In the genomic region with DNA sequence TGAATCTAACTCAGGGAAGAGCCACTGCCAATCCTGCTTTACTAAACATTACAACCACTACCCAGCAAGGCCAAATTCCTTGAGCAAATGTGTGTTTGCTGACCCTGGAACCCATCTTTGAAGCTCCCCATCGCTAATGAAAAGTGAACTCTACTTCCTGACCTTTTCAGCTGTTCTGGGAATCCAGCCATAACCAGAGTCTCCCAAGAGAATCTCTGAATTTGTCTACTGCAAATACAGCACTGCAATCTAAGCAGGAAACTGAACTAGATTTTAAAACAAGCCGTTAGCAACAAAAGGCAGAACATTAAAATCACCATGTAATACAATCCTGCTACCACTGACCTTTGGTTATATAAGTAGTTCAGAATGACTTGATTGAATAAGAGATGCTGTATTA, we compare ENCODE assay signal across 1 cellular context.
TF ChIP-seq lines count a peak whose summit lies in the region.

No MANE protein-coding gene starts in this region.

TF ChIP-seq in GM23338, 12 proteins besides CTCF, POLR2A, EP300 and RAD21 (continued from another document):
- TF ChIP-seq, protein P1, sequence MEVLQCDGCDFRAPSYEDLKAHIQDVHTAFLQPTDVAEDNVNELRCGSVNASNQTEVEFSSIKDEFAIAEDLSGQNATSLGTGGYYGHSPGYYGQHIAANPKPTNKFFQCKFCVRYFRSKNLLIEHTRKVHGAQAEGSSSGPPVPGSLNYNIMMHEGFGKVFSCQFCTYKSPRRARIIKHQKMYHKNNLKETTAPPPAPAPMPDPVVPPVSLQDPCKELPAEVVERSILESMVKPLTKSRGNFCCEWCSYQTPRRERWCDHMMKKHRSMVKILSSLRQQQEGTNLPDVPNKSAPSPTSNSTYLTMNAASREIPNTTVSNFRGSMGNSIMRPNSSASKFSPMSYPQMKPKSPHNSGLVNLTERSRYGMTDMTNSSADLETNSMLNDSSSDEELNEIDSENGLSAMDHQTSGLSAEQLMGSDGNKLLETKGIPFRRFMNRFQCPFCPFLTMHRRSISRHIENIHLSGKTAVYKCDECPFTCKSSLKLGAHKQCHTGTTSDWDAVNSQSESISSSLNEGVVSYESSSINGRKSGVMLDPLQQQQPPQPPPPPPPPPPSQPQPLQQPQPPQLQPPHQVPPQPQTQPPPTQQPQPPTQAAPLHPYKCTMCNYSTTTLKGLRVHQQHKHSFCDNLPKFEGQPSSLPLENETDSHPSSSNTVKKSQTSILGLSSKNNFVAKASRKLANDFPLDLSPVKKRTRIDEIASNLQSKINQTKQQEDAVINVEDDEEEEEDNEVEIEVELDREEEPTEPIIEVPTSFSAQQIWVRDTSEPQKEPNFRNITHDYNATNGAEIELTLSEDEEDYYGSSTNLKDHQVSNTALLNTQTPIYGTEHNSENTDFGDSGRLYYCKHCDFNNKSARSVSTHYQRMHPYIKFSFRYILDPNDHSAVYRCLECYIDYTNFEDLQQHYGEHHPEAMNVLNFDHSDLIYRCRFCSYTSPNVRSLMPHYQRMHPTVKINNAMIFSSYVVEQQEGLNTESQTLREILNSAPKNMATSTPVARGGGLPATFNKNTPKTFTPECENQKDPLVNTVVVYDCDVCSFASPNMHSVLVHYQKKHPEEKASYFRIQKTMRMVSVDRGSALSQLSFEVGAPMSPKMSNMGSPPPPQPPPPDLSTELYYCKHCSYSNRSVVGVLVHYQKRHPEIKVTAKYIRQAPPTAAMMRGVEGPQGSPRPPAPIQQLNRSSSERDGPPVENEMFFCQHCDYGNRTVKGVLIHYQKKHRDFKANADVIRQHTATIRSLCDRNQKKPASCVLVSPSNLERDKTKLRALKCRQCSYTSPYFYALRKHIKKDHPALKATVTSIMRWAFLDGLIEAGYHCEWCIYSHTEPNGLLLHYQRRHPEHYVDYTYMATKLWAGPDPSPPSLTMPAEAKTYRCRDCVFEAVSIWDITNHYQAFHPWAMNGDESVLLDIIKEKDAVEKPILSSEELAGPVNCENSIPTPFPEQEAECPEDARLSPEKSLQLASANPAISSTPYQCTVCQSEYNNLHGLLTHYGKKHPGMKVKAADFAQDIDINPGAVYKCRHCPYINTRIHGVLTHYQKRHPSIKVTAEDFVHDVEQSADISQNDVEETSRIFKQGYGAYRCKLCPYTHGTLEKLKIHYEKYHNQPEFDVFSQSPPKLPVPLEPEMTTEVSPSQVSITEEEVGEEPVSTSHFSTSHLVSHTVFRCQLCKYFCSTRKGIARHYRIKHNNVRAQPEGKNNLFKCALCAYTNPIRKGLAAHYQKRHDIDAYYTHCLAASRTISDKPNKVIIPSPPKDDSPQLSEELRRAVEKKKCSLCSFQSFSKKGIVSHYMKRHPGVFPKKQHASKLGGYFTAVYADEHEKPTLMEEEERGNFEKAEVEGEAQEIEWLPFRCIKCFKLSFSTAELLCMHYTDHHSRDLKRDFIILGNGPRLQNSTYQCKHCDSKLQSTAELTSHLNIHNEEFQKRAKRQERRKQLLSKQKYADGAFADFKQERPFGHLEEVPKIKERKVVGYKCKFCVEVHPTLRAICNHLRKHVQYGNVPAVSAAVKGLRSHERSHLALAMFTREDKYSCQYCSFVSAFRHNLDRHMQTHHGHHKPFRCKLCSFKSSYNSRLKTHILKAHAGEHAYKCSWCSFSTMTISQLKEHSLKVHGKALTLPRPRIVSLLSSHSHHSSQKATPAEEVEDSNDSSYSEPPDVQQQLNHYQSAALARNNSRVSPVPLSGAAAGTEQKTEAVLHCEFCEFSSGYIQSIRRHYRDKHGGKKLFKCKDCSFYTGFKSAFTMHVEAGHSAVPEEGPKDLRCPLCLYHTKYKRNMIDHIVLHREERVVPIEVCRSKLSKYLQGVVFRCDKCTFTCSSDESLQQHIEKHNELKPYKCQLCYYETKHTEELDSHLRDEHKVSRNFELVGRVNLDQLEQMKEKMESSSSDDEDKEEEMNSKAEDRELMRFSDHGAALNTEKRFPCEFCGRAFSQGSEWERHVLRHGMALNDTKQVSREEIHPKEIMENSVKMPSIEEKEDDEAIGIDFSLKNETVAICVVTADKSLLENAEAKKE (CRISPR knock-in tag; IDR thresholded peaks at IDR 0.05), result no peak
- TF ChIP-seq, protein P2, sequence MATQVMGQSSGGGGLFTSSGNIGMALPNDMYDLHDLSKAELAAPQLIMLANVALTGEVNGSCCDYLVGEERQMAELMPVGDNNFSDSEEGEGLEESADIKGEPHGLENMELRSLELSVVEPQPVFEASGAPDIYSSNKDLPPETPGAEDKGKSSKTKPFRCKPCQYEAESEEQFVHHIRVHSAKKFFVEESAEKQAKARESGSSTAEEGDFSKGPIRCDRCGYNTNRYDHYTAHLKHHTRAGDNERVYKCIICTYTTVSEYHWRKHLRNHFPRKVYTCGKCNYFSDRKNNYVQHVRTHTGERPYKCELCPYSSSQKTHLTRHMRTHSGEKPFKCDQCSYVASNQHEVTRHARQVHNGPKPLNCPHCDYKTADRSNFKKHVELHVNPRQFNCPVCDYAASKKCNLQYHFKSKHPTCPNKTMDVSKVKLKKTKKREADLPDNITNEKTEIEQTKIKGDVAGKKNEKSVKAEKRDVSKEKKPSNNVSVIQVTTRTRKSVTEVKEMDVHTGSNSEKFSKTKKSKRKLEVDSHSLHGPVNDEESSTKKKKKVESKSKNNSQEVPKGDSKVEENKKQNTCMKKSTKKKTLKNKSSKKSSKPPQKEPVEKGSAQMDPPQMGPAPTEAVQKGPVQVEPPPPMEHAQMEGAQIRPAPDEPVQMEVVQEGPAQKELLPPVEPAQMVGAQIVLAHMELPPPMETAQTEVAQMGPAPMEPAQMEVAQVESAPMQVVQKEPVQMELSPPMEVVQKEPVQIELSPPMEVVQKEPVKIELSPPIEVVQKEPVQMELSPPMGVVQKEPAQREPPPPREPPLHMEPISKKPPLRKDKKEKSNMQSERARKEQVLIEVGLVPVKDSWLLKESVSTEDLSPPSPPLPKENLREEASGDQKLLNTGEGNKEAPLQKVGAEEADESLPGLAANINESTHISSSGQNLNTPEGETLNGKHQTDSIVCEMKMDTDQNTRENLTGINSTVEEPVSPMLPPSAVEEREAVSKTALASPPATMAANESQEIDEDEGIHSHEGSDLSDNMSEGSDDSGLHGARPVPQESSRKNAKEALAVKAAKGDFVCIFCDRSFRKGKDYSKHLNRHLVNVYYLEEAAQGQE (IDR thresholded peaks at IDR 0.05; ENCODE audit: unreplicated experiment), result no peak
